17 cellular contexts compared by ENCODE assay signal in the genomic region with DNA sequence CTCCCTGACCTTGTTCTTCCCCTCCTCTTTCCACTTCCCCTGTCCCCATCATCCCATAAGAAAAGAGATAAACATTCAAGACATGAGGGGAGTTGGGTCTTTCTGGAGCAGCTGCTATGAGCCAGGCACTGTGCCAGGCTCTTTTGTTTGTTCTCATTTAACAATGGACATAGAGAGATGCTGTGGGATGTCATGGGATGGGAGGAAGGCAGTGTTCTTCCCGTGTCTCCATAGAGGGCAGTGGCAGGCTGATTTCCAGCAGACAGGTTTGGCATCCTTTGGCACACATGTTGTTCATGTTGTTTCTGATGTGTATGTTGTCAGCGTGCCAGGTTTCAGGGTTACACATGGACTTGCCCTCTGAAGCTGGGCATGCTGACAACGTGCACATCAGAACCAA. TPM values are rescaled to one million over a fixed set of nuclear protein-coding genes. Genes with fewer than 3 reads are reported as not detected.
A peak's percentile ranks its signal among the peaks of the same experiment; 100 is the strongest.
DNase-seq lines count a peak whose midpoint lies in the region; ATAC-seq and TF ChIP-seq lines count a peak whose summit lies in the region.
"Had no signal": no experiment of that assay in that cellular context is flagged by ENCODE, and none has a peak within 500 bp of the region (broad histone marks: within the 10 kb centered on the region; RNA-seq: fewer than 3 reads in every experiment).

No MANE protein-coding gene starts in this region.

- no peak overlapping the region for H3K18ac ChIP-seq in trophoblast cell (ENCODE audit: low read length)

- no peak overlapping the region for H2BK12ac ChIP-seq in trophoblast cell (ENCODE audit: low read length)

- no peak overlapping the region for H3K9ac ChIP-seq in trophoblast cell (ENCODE audit: low read length)
- H3K9ac ChIP-seq: BLaER1 treated with 17β-estradiol and CSF1 and Interleukin-3, amounts not matched to agents 10 nM and 100 nM had no signal

- no peaks in the 10 kb centered on the region for H3K4me1 ChIP-seq in spleen
- H3K4me1 ChIP-seq in trophoblast cell (ENCODE audit: control insufficient read depth in 1 of 2, insufficient read depth in 2 of 2, low read length in 2 of 2): no peaks in the 10 kb centered on the region
- H3K4me1 ChIP-seq: BLaER1 treated with 17β-estradiol and CSF1 and Interleukin-3, amounts not matched to agents 10 nM and 100 nM had no signal

- no peak overlapping the region for H2BK5ac ChIP-seq in trophoblast cell (ENCODE audit: low read depth, low read length, poor library complexity)

- H3K4ac ChIP-seq in trophoblast cell (ENCODE audit: low read depth, low read length): no peak overlapping the region

- no peak overlapping the region for H2AK5ac ChIP-seq in trophoblast cell (ENCODE audit: low read length)

- no peak overlapping the region for H3K4me3 ChIP-seq in spleen
- no peak overlapping the region for H3K4me3 ChIP-seq in trophoblast cell (ENCODE audit: low read depth, low read length)
- H3K4me3 ChIP-seq: BLaER1 treated with 17β-estradiol and CSF1 and Interleukin-3, amounts not matched to agents 10 nM and 100 nM had no signal

- no peak overlapping the region for H3K23ac ChIP-seq in trophoblast cell (ENCODE audit: low read length)

- no peak overlapping the region for H3K4me2 ChIP-seq in trophoblast cell (ENCODE audit: low read length)
- H3K4me2 ChIP-seq: BLaER1 treated with 17β-estradiol and CSF1 and Interleukin-3, amounts not matched to agents 10 nM and 100 nM had no signal

- no peak overlapping the region for H2AFZ ChIP-seq in trophoblast cell (ENCODE audit: insufficient read depth, low read length, poor library complexity)

- ATAC-seq in HG02623 (IDR thresholded peaks at IDR 0.05; ENCODE audit: unreplicated experiment): no peak
- ATAC-seq: HepG2, T-cell had no signal

- H3K36me3 ChIP-seq in spleen: no peaks in the 10 kb centered on the region
- no peaks in the 10 kb centered on the region for H3K36me3 ChIP-seq in trophoblast cell (ENCODE audit: control insufficient read depth in 1 of 2, insufficient read depth in 2 of 2, low read length in 2 of 2)
- H3K36me3 ChIP-seq: BLaER1 treated with 17β-estradiol and CSF1 and Interleukin-3, amounts not matched to agents 10 nM and 100 nM had no signal

- TF ChIP-seq CTCF in spleen (IDR thresholded peaks at IDR 0.05 in 8 of 11, conservative IDR thresholded peaks at IDR 0.05 in 3 of 11): no peak

- no peaks in the 10 kb centered on the region for H3K79me2 ChIP-seq in trophoblast cell (ENCODE audit: control insufficient read depth, insufficient read depth, low read length, poor library complexity)

- intact Hi-C loops in spleen (cut with DNase I; ENCODE audit: low total_unique reads): no loop called here

- DNase-seq in NCI-H146 (lab: John Stamatoyannopoulos, UW): peak; percentile 36
- no peak for DNase-seq in NCI-H146 treated with DMSO at 0.1 percent for 48 hours (lab: John Stamatoyannopoulos, UW; ENCODE audit: unreplicated experiment)
- DNase-seq in NCI-H2081 (lab: John Stamatoyannopoulos, UW): peak; percentile 35 to 68
- DNase-seq in caudate nucleus (lab: John Stamatoyannopoulos, UW): peak in 35 of 61 donors; percentile 14 to 71 (median 40)
- DNase-seq in spleen: peak; percentile 20
- no peak for DNase-seq in activated CD4-positive, CD25-positive, alpha-beta regulatory T cell treated with anti-CD3 and anti-CD28 coated beads, Interleukin-2, amount 50 U/mL, for 72 hours
- no peak for DNase-seq in trophoblast cell
- DNase-seq: activated CD4-positive, alpha-beta memory T cell treated with anti-CD3 and anti-CD28 coated beads for 36 hours; activated naive CD4-positive, alpha-beta T cell treated with anti-CD3 and anti-CD28 coated beads, Interleukin-2, amount 10 ng/mL, durations not matched to agents 7 days and 5 days; activated T-cell treated with anti-CD3 and anti-CD28 coated beads, Interleukin-2, amount 50 U/mL, for 1 hour; GOT3; mesendoderm; NCI-H2107; T-cell had no signal

- no peaks in the 10 kb centered on the region for H3K79me1 ChIP-seq in trophoblast cell (ENCODE audit: low read length)

- no peak overlapping the region for H3K14ac ChIP-seq in trophoblast cell (ENCODE audit: low read length)

- H4K91ac ChIP-seq in trophoblast cell (ENCODE audit: low read depth, low read length): no peak overlapping the region

- H2BK120ac ChIP-seq in trophoblast cell (ENCODE audit: insufficient read depth, low read length, poor library complexity): no peak overlapping the region

- H3K9me3 ChIP-seq in spleen (peaks cover 0 to 4% (median under 1%) of the 10 kb centered on the region in 8 donors), trophoblast cell (ENCODE audit: insufficient read depth, low read depth, low read length) (peaks cover 2% of the 10 kb centered on the region)

- H3K27ac ChIP-seq in caudate nucleus (ENCODE audit: low read depth, low read length): peak overlapping the region; percentile 50
- no peak overlapping the region for H3K27ac ChIP-seq in spleen
- H3K27ac ChIP-seq in trophoblast cell (ENCODE audit: low read depth, low read length): no peak overlapping the region
- H3K27ac ChIP-seq: BLaER1 treated with 17β-estradiol and CSF1 and Interleukin-3, amounts not matched to agents 10 nM and 100 nM had no signal

- H3K27me3 ChIP-seq in spleen (replicated peaks in 1 of 7) (peaks cover 0 to 22% (median 0%) of the 10 kb centered on the region in 7 donors), trophoblast cell (ENCODE audit: insufficient read depth, low read length) (no peaks in the 10 kb centered on the region)

- WGBS in spleen, 5 donors: 47 to 76% (median 56%) methylated on average over 3 of the region's 3 CpGs
- whole genome bisulfite sequencing in trophoblast cell (ENCODE audit: extremely low coverage, insufficient coverage, insufficient read length): no CpG with 5 or more reads among the region's 3 CpGs

- no peak overlapping the region for H4K12ac ChIP-seq in trophoblast cell (ENCODE audit: low read depth, low read length)

- TF ChIP-seq POLR2A in spleen (IDR thresholded peaks at IDR 0.05): no peak

- no peak overlapping the region for H4K8ac ChIP-seq in trophoblast cell (ENCODE audit: low read depth, low read length)

RNA-seq across cellular contexts. Expression of gene NECTIN1, which starts 44.0 kb away (rescaled TPM):
- 10 to 100 TPM in 1 of 7 donors, 1 to 10 TPM in 6; 4.6 to 16.2 (median 7.7) TPM for total RNA-seq in spleen
- 1 to 10 TPM in 2 of 3 donors, under 1 TPM in 1; 0.67 to 2.3 (median 1.1) TPM for polyA plus RNA-seq in spleen
- 16.6 and 16.8 TPM in 2 replicates for polyA plus RNA-seq in trophoblast cell (2013)

Comparison
In these comparisons a context has a peak if more than half of its experiments do, and no peak if none do; other contexts are left out.
1. DNase-seq: peak in NCI-H146 (single experiment), NCI-H2081 (2 of 2), caudate nucleus (35 of 61) and spleen (single experiment); none in NCI-H146 treated with DMSO at 0.1 percent for 48 hours (single experiment), activated CD4-positive, CD25-positive, alpha-beta regulatory T cell treated with anti-CD3 and anti-CD28 coated beads, Interleukin-2, amount 50 U/mL, for 72 hours (single experiment) and trophoblast cell (0 of 2).